13 cellular contexts compared by ENCODE assay signal in genomic region chr7:30863694-30864011, GRCh38. TPM values are rescaled to one million over a fixed set of nuclear protein-coding genes. Genes with fewer than 3 reads are reported as not detected.
DNase-seq lines count a peak whose midpoint lies in the region; ATAC-seq and TF ChIP-seq lines count a peak whose summit lies in the region.
"Had no signal": no experiment of that assay in that cellular context is flagged by ENCODE, and none has a peak within 500 bp of the region (broad histone marks: within the 10 kb centered on the region; RNA-seq: fewer than 3 reads in every experiment).

No MANE protein-coding gene starts in this region.

- intact Hi-C loops in left ventricle myocardium superior (cut with micrococcal nuclease) = no loop called here

- in situ Hi-C loops in astrocyte of the spinal cord (cut with HindIII; ENCODE audit: low sequenced_read_pairs) = no loop called here

- H3K4me3 ChIP-seq in BLaER1 (no peak overlapping the region), astrocyte of the spinal cord (ENCODE audit: low read depth, low read length) (no peak overlapping the region)

- H3K9me3 ChIP-seq in BLaER1 = no peaks in the 10 kb centered on the region

- H3K4me1 ChIP-seq in BLaER1 = peaks cover 81% of the 10 kb centered on the region

- H3K36me3 ChIP-seq in BLaER1 = no peaks in the 10 kb centered on the region

- no peak for TF ChIP-seq CTCF in astrocyte of the spinal cord (IDR thresholded peaks at IDR 0.05; ENCODE audit: low read depth, low read length)

- peak overlapping the region; percentile 56; the same call in 1 of the 2 replicates for H3K9ac ChIP-seq in BLaER1

- peak; percentile 39 for ATAC-seq in left ventricle myocardium superior
- ATAC-seq in GM18519 (IDR thresholded peaks at IDR 0.05; ENCODE audit: low FRiP score, unreplicated experiment) = no peak
- ATAC-seq: activated CD8-positive, alpha-beta T cell treated with anti-CD3 and anti-CD28 coated beads, Interleukin-2, amount 10 ng/mL, durations not matched to agents 7 days and 5 days; activated T-helper 17 cell treated with anti-CD3 and anti-CD28 coated beads, Interleukin-2, amount 50 U/mL, for 72 hours had no signal

- no peaks in the 10 kb centered on the region for H4K20me1 ChIP-seq in BLaER1

- H3K4me2 ChIP-seq in BLaER1 = peak overlapping the region; percentile 84

- H3K27me3 ChIP-seq in BLaER1 = no peaks in the 10 kb centered on the region

- H3K27ac ChIP-seq in BLaER1 = peak overlapping the region; percentile 58

- peak; percentile 62 for DNase-seq in astrocyte of the spinal cord (ENCODE audit: low read depth, low spot score)
- no peak for DNase-seq in left ventricle myocardium superior
- DNase-seq in smooth muscle cell of the brain vasculature (ENCODE audit: low read depth, low spot score) = peak; percentile 64
- no peak for DNase-seq in SKM-1 (lab: John Stamatoyannopoulos, UW; ENCODE audit: unreplicated experiment)
- DNase-seq in mucosa of gallbladder (ENCODE audit: low spot score) = no peak
- no peak for DNase-seq in NCI-H446 (lab: John Stamatoyannopoulos, UW)
- DNase-seq: activated CD8-positive, alpha-beta T cell treated with anti-CD3 and anti-CD28 coated beads, Interleukin-2, amount 10 ng/mL, durations not matched to agents 7 days and 5 days; AML-193; foreskin melanocyte; NCI-H82 had no signal

RNA-seq across cellular contexts. Expression of gene AQP1, which starts 48.0 kb away (rescaled TPM):
- total RNA-seq in left ventricle myocardium superior (323 TPM), mucosa of gallbladder (995 TPM)

Comparison
In these comparisons a context has a peak if more than half of its experiments do, and no peak if none do; other contexts are left out.
1. DNase-seq: peak in astrocyte of the spinal cord (single experiment) and smooth muscle cell of the brain vasculature (single experiment); none in left ventricle myocardium superior (single experiment), SKM-1 (single experiment), mucosa of gallbladder (single experiment) and NCI-H446 (0 of 2).